1 cellular context compared by ENCODE assay signal in the genomic region with DNA sequence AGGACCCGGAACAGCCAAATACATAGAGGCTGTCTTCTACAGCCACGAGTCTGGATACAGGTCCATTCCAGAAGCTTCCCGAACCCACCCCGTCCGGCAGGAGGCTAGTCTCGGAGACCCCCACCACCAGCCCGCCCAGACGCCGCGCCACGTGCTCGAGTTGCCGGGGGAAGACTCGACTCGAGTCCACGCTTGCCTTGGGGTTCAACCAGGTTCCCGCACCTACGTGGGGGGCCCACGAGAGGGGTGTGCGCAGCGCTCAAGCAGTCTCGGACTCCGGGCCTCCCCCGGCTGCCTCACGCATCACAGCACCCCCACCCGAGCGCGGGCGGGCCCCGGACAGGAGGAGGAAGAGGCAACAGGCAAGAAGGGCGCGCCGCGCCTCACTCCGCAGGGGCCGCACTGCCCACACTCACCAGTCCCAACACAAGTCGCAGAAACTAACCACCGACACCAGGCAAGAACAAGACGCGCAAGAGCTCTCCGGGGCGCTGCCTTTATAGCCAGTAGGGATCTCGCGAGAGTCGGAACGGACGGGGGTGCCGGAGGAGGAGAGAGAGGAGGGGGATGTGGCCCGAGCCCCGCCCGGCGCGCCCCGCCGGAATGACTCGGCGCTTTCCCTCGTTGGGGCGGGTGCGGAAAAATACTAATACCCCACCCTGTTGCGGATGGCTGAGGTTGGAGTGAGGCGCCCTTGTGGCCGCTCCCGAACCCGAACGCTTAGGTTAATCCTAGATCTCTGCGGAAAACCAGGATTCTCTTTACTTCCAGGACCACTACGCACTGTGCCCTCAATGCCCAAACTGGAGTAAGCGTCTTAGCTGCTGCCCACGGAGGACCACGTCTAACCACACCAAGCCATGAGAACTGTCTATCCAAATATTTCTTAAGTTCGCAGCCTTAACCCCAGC.
A peak's percentile ranks its signal among the peaks of the same experiment; 100 is the strongest.
TF ChIP-seq lines count a peak whose summit lies in the region.

Gene PRDX1, minus strand, starts transcription at position 472 of the 911 bp plus-strand sequence. CDS start 2,841 bp downstream, outside the sequence.

TF ChIP-seq in GM12878, 131 proteins besides CTCF, POLR2A, EP300 and RAD21 (continued from another document and continues in another):
- TF ChIP-seq SIX5 (IDR thresholded peaks at IDR 0.05; ENCODE audit: low read depth, low read length, severe bottlenecking), result no peak
- peak; percentile 71 for TF ChIP-seq MEF2B (IDR thresholded peaks at IDR 0.05; ENCODE audit: partially characterized antibody, poor library complexity, severe bottlenecking)
- TF ChIP-seq ASH2L (IDR thresholded peaks at IDR 0.05; ENCODE audit: borderline replicate concordance, low read depth), result no peak
- TF ChIP-seq NFIC (IDR thresholded peaks at IDR 0.05; ENCODE audit: low read depth, low read length), result peak; percentile 65
- TF ChIP-seq MEF2A (IDR thresholded peaks at IDR 0.05; ENCODE audit: insufficient read depth, low read depth, low read length), result 0 out of 2 replicates have a peak, but pooled peaks have one; percentile 59
- peak in 1 of 2 experiments; percentile 60; a peak in 2 of 4 replicates for TF ChIP-seq ETV6 (conservative IDR thresholded peaks at IDR 0.05 in 1 of 2, IDR thresholded peaks at IDR 0.05 in 1 of 2; ENCODE audit: borderline replicate concordance in 1 of 2, low read depth in 1 of 2)
- TF ChIP-seq, protein P1, sequence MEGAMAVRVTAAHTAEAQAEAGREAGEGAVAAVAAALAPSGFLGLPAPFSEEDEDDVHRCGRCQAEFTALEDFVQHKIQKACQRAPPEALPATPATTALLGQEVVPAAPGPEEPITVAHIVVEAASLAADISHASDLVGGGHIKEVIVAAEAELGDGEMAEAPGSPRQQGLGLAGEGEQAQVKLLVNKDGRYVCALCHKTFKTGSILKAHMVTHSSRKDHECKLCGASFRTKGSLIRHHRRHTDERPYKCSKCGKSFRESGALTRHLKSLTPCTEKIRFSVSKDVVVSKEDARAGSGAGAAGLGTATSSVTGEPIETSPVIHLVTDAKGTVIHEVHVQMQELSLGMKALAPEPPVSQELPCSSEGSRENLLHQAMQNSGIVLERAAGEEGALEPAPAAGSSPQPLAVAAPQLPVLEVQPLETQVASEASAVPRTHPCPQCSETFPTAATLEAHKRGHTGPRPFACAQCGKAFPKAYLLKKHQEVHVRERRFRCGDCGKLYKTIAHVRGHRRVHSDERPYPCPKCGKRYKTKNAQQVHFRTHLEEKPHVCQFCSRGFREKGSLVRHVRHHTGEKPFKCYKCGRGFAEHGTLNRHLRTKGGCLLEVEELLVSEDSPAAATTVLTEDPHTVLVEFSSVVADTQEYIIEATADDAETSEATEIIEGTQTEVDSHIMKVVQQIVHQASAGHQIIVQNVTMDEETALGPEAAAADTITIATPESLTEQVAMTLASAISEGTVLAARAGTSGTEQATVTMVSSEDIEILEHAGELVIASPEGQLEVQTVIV (IDR thresholded peaks at IDR 0.05; ENCODE audit: borderline replicate concordance, partially characterized antibody), result no peak
- TF ChIP-seq BCL11A (IDR thresholded peaks at IDR 0.05; ENCODE audit: low read depth, low read length), result peak; percentile 41
- TF ChIP-seq ZSCAN29 (IDR thresholded peaks at IDR 0.05), result no peak
- TF ChIP-seq SREBF2 (IDR thresholded peaks at IDR 0.05; ENCODE audit: low read length), result no peak
- TF ChIP-seq GABPA (IDR thresholded peaks at IDR 0.05; ENCODE audit: low read depth), result no peak
- peak; percentile 60; the same call in 1 of the 2 replicates for TF ChIP-seq PAX5 (IDR thresholded peaks at IDR 0.05; ENCODE audit: borderline replicate concordance, low read depth, low read length)
- 0 out of 2 replicates have a peak, but pooled peaks have one; percentile 47 for TF ChIP-seq SMARCA5 (IDR thresholded peaks at IDR 0.05)
- no peak for TF ChIP-seq ZNF622 (IDR thresholded peaks at IDR 0.05)
- TF ChIP-seq NFYA (IDR thresholded peaks at IDR 0.05; ENCODE audit: borderline replicate concordance, low read depth, low read length), result no peak
- TF ChIP-seq, protein P2, sequence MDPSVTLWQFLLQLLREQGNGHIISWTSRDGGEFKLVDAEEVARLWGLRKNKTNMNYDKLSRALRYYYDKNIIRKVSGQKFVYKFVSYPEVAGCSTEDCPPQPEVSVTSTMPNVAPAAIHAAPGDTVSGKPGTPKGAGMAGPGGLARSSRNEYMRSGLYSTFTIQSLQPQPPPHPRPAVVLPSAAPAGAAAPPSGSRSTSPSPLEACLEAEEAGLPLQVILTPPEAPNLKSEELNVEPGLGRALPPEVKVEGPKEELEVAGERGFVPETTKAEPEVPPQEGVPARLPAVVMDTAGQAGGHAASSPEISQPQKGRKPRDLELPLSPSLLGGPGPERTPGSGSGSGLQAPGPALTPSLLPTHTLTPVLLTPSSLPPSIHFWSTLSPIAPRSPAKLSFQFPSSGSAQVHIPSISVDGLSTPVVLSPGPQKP (IDR thresholded peaks at IDR 0.05; ENCODE audit: low read depth, low read length), result no peak
- peak; percentile 50 for TF ChIP-seq NR2F1 (conservative IDR thresholded peaks at IDR 0.05)
- TF ChIP-seq DPF2 (IDR thresholded peaks at IDR 0.05), result peak; percentile 49
- TF ChIP-seq, protein P3, sequence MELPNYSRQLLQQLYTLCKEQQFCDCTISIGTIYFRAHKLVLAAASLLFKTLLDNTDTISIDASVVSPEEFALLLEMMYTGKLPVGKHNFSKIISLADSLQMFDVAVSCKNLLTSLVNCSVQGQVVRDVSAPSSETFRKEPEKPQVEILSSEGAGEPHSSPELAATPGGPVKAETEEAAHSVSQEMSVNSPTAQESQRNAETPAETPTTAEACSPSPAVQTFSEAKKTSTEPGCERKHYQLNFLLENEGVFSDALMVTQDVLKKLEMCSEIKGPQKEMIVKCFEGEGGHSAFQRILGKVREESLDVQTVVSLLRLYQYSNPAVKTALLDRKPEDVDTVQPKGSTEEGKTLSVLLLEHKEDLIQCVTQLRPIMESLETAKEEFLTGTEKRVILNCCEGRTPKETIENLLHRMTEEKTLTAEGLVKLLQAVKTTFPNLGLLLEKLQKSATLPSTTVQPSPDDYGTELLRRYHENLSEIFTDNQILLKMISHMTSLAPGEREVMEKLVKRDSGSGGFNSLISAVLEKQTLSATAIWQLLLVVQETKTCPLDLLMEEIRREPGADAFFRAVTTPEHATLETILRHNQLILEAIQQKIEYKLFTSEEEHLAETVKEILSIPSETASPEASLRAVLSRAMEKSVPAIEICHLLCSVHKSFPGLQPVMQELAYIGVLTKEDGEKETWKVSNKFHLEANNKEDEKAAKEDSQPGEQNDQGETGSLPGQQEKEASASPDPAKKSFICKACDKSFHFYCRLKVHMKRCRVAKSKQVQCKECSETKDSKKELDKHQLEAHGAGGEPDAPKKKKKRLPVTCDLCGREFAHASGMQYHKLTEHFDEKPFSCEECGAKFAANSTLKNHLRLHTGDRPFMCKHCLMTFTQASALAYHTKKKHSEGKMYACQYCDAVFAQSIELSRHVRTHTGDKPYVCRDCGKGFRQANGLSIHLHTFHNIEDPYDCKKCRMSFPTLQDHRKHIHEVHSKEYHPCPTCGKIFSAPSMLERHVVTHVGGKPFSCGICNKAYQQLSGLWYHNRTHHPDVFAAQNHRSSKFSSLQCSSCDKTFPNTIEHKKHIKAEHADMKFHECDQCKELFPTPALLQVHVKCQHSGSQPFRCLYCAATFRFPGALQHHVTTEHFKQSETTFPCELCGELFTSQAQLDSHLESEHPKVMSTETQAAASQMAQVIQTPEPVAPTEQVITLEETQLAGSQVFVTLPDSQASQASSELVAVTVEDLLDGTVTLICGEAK (IDR thresholded peaks at IDR 0.05; ENCODE audit: borderline replicate concordance), result peak; percentile 59; the same call in 1 of the 2 replicates
- peak; percentile 49 to 63 for TF ChIP-seq EGR1 (IDR thresholded peaks at IDR 0.05; ENCODE audit: borderline replicate concordance in 1 of 2, low read depth in 2 of 2, low read length in 2 of 2)
- no peak for TF ChIP-seq BMI1 (IDR thresholded peaks at IDR 0.05; ENCODE audit: borderline replicate concordance)
- TF ChIP-seq ZBTB33 (IDR thresholded peaks at IDR 0.05), result no peak
- no peak for TF ChIP-seq MYB (IDR thresholded peaks at IDR 0.05; ENCODE audit: borderline replicate concordance, low read depth, low read length)
- TF ChIP-seq TAF1 (IDR thresholded peaks at IDR 0.05; ENCODE audit: borderline replicate concordance, low read depth, low read length), result peak; percentile 99
- peak; percentile 96 for TF ChIP-seq NBN (IDR thresholded peaks at IDR 0.05)
- peak; percentile 99 for TF ChIP-seq PML (IDR thresholded peaks at IDR 0.05; ENCODE audit: low read length)
- no peak for TF ChIP-seq EZH2 (IDR thresholded peaks at IDR 0.05; ENCODE audit: borderline replicate concordance, control insufficient read depth, low read depth, low read length)
- peak; percentile 98 for TF ChIP-seq BRCA1 (IDR thresholded peaks at IDR 0.05; ENCODE audit: low read depth, low read length)
- TF ChIP-seq RUNX3 (IDR thresholded peaks at IDR 0.05; ENCODE audit: low read length), result peak; percentile 84
- TF ChIP-seq MYC (IDR thresholded peaks at IDR 0.05; ENCODE audit: insufficient read depth, insufficient read length, insufficient replicate concordance, low read length, severe bottlenecking), result no peak
- peak; percentile 72; the same call in 1 of the 2 replicates for TF ChIP-seq LARP7 (IDR thresholded peaks at IDR 0.05)
- TF ChIP-seq CEBPB (IDR thresholded peaks at IDR 0.05; ENCODE audit: borderline replicate concordance in 1 of 2, low read depth in 2 of 2, low read length in 2 of 2), result no peak
- 0 out of 2 replicates have a peak, but pooled peaks have one; percentile 21 for TF ChIP-seq REST (IDR thresholded peaks at IDR 0.05; ENCODE audit: low read depth, low read length)
- TF ChIP-seq ZBED1 (IDR thresholded peaks at IDR 0.05; ENCODE audit: borderline replicate concordance), result peak; percentile 95
- no peak for TF ChIP-seq KDM1A (IDR thresholded peaks at IDR 0.05; ENCODE audit: borderline replicate concordance)
- TF ChIP-seq KLF5 (IDR thresholded peaks at IDR 0.05; ENCODE audit: partially characterized antibody), result peak; percentile 85
- peak; percentile 98 for TF ChIP-seq POU2F2 (IDR thresholded peaks at IDR 0.05; ENCODE audit: borderline replicate concordance, low read depth, low read length)
- peak; percentile 64 for TF ChIP-seq HCFC1 (IDR thresholded peaks at IDR 0.05; ENCODE audit: low read length)
- peak; percentile 97 for TF ChIP-seq TCF3 (IDR thresholded peaks at IDR 0.05; ENCODE audit: borderline replicate concordance, insufficient read depth, low read depth, low read length)
- TF ChIP-seq RELA (IDR thresholded peaks at IDR 0.05; ENCODE audit: borderline replicate concordance, partially characterized antibody), result no peak
- no peak; the same call in 1 of the 2 replicates for TF ChIP-seq E2F4 (IDR thresholded peaks at IDR 0.05; ENCODE audit: low read depth, low read length)
- peak; percentile 79 for TF ChIP-seq SP1 (IDR thresholded peaks at IDR 0.05; ENCODE audit: low read depth, low read length)
- TF ChIP-seq JUND (IDR thresholded peaks at IDR 0.05; ENCODE audit: low read depth, low read length), result 0 out of 2 replicates have a peak, but pooled peaks have one; percentile 3
- TF ChIP-seq ZNF274 (IDR thresholded peaks at IDR 0.05; ENCODE audit: insufficient read depth, insufficient read length), result no peak
